Comparison of ENCODE assay signal across 1 cellular context in the genomic region with DNA sequence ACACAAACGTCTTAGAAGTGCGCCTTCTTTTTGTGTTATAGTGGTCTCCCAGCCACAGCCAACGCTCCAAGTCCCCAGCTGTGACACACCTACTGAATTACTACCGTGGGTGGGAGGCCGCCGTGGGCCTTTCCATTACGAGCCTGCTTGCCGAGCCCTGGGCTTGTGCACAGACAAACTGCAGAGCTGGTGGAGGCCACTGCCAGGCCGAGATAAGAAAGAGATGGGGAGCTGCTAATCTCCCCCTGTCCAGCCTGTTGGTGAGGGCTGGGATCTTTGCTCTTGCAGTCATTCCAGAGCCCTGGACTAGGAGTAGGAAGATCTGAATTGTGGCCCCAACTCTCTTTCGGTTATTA.
TF ChIP-seq lines count a peak whose summit lies in the region.

No MANE protein-coding gene starts in this region.

TF ChIP-seq in K562, 482 proteins besides CTCF, POLR2A, EP300 and RAD21 (continued from another document and continues in another):
- TF ChIP-seq, protein P1, sequence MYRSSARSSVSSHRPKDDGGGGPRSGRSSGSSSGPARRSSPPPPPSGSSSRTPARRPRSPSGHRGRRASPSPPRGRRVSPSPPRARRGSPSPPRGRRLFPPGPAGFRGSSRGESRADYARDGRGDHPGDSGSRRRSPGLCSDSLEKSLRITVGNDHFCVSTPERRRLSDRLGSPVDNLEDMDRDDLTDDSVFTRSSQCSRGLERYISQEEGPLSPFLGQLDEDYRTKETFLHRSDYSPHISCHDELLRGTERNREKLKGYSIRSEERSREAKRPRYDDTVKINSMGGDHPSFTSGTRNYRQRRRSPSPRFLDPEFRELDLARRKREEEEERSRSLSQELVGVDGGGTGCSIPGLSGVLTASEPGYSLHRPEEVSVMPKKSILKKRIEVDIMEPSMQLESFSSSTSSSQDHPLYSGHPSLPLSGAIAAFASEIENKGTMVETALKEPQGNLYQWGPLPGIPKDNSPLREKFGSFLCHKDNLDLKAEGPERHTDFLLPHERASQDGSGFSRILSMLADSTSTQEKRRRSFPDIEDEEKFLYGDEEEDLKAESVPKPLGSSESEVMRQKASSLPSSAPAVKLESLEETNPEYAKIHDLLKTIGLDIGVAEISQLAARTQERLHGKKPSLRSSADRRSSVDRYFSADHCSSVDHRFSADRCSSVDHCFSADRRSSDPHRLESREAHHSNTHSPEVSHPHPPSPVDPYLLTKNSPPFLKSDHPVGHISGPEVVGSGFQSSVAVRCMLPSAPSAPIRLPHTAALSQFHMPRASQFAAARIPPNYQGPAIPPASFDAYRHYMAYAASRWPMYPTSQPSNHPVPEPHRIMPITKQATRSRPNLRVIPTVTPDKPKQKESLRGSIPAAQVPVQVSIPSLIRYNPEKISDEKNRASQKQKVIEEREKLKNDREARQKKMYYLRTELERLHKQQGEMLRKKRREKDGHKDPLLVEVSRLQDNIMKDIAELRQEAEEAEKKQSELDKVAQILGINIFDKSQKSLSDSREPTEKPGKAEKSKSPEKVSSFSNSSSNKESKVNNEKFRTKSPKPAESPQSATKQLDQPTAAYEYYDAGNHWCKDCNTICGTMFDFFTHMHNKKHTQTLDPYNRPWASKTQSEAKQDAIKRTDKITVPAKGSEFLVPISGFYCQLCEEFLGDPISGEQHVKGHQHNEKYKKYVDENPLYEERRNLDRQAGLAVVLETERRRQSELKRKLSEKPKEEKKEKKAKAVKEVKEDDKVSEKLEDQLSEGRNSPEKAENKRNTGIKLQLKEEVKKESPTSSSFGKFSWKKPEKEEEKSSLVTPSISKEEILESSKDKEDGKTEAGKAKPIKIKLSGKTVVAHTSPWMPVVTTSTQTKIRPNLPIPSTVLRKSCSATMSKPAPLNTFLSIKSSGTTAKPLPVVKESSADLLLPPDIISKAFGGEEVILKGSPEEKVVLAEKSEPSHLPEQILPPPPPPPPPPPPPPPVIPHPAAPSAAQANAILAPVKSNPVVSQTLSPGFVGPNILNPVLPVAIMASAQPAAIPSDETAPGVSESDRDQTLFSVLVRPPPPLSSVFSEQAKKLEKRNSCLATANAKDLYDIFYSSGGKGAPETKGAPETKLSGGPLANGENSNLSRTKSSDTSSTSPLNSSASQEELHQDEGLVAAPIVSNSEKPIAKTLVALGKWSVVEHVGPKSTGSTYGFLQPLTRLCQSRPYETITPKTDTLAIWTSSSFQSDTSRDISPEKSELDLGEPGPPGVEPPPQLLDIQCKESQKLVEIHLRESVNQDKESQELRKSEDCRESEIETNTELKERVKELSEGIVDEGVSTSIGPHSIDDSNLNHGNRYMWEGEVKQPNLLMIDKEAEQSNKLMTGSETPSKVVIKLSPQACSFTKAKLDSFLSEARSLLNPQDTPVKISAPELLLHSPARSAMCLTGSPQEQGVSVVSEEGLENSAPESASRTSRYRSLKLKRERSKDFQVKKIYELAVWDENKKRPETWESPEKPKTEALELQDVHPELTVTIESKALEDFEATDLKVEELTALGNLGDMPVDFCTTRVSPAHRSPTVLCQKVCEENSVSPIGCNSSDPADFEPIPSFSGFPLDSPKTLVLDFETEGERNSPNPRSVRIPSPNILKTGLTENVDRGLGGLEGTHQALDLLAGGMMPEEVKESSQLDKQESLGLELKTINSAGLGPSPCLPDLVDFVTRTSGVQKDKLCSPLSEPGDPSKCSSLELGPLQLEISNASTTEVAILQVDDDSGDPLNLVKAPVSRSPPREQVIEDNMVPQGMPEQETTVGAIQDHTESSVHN (IDR thresholded peaks at IDR 0.05; ENCODE audit: borderline replicate concordance in 1 of 2, low read depth in 1 of 2): no peak
- TF ChIP-seq, protein P2, sequence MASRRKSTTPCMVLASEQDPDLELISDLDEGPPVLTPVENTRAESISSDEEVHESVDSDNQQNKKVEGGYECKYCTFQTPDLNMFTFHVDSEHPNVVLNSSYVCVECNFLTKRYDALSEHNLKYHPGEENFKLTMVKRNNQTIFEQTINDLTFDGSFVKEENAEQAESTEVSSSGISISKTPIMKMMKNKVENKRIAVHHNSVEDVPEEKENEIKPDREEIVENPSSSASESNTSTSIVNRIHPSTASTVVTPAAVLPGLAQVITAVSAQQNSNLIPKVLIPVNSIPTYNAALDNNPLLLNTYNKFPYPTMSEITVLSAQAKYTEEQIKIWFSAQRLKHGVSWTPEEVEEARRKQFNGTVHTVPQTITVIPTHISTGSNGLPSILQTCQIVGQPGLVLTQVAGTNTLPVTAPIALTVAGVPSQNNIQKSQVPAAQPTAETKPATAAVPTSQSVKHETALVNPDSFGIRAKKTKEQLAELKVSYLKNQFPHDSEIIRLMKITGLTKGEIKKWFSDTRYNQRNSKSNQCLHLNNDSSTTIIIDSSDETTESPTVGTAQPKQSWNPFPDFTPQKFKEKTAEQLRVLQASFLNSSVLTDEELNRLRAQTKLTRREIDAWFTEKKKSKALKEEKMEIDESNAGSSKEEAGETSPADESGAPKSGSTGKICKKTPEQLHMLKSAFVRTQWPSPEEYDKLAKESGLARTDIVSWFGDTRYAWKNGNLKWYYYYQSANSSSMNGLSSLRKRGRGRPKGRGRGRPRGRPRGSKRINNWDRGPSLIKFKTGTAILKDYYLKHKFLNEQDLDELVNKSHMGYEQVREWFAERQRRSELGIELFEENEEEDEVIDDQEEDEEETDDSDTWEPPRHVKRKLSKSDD (conservative IDR thresholded peaks at IDR 0.05; ENCODE audit: low read length): no peak
- no peak for TF ChIP-seq ZNF830 (CRISPR knock-in tag; IDR thresholded peaks at IDR 0.05)
- TF ChIP-seq GABPB2 (CRISPR knock-in tag; conservative IDR thresholded peaks at IDR 0.05): no peak
- TF ChIP-seq TCF3 (CRISPR knock-in tag; IDR thresholded peaks at IDR 0.05): peak; percentile 97
- no peak for TF ChIP-seq RBM34 (IDR thresholded peaks at IDR 0.05; ENCODE audit: borderline replicate concordance, insufficient read depth, low read length)
- TF ChIP-seq ZNF445 (CRISPR knock-in tag; IDR thresholded peaks at IDR 0.05; ENCODE audit: low read depth): no peak
- TF ChIP-seq, protein P3, sequence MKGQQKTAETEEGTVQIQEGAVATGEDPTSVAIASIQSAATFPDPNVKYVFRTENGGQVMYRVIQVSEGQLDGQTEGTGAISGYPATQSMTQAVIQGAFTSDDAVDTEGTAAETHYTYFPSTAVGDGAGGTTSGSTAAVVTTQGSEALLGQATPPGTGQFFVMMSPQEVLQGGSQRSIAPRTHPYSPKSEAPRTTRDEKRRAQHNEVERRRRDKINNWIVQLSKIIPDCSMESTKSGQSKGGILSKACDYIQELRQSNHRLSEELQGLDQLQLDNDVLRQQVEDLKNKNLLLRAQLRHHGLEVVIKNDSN (CRISPR knock-in tag; IDR thresholded peaks at IDR 0.05): no peak
- TF ChIP-seq HMG20B (CRISPR knock-in tag; IDR thresholded peaks at IDR 0.05): no peak
- TF ChIP-seq KLF16 (IDR thresholded peaks at IDR 0.05): peak; percentile 93
- TF ChIP-seq, protein P4, sequence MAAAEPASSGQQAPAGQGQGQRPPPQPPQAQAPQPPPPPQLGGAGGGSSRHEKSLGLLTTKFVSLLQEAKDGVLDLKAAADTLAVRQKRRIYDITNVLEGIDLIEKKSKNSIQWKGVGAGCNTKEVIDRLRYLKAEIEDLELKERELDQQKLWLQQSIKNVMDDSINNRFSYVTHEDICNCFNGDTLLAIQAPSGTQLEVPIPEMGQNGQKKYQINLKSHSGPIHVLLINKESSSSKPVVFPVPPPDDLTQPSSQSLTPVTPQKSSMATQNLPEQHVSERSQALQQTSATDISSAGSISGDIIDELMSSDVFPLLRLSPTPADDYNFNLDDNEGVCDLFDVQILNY (CRISPR knock-in tag; IDR thresholded peaks at IDR 0.05): no peak
- TF ChIP-seq POLR2H (tag; IDR thresholded peaks at IDR 0.05; ENCODE audit: low read depth): no peak
- no peak for TF ChIP-seq ZC3H8 (IDR thresholded peaks at IDR 0.05)
- TF ChIP-seq, protein P5, sequence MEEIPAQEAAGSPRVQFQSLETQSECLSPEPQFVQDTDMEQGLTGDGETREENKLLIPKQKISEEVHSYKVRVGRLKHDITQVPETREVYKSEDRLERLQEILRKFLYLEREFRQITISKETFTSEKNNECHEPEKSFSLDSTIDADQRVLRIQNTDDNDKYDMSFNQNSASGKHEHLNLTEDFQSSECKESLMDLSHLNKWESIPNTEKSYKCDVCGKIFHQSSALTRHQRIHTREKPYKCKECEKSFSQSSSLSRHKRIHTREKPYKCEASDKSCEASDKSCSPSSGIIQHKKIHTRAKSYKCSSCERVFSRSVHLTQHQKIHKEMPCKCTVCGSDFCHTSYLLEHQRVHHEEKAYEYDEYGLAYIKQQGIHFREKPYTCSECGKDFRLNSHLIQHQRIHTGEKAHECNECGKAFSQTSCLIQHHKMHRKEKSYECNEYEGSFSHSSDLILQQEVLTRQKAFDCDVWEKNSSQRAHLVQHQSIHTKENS (CRISPR knock-in tag; IDR thresholded peaks at IDR 0.05): no peak
- no peak for TF ChIP-seq SIRT6 (IDR thresholded peaks at IDR 0.05; ENCODE audit: low read depth, low read length)
- TF ChIP-seq ATF1 (CRISPR knock-in tag; IDR thresholded peaks at IDR 0.05): no peak
- no peak for TF ChIP-seq ATF1 (tag; IDR thresholded peaks at IDR 0.05)
- TF ChIP-seq CBX5 (IDR thresholded peaks at IDR 0.05; ENCODE audit: borderline replicate concordance, low read depth): no peak
- no peak for TF ChIP-seq SREBF2 (CRISPR knock-in tag; IDR thresholded peaks at IDR 0.05)
- no peak for TF ChIP-seq SRSF3 (IDR thresholded peaks at IDR 0.05; ENCODE audit: insufficient read depth, low read length)
- TF ChIP-seq BMI1 (IDR thresholded peaks at IDR 0.05; ENCODE audit: low read length): no peak
- TF ChIP-seq ZSCAN32 (CRISPR knock-in tag; IDR thresholded peaks at IDR 0.05): no peak
- TF ChIP-seq, protein P6, sequence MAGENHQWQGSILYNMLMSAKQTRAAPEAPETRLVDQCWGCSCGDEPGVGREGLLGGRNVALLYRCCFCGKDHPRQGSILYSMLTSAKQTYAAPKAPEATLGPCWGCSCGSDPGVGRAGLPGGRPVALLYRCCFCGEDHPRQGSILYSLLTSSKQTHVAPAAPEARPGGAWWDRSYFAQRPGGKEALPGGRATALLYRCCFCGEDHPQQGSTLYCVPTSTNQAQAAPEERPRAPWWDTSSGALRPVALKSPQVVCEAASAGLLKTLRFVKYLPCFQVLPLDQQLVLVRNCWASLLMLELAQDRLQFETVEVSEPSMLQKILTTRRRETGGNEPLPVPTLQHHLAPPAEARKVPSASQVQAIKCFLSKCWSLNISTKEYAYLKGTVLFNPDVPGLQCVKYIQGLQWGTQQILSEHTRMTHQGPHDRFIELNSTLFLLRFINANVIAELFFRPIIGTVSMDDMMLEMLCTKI (IDR thresholded peaks at IDR 0.05; ENCODE audit: partially characterized antibody): no peak
- TF ChIP-seq, protein P7, sequence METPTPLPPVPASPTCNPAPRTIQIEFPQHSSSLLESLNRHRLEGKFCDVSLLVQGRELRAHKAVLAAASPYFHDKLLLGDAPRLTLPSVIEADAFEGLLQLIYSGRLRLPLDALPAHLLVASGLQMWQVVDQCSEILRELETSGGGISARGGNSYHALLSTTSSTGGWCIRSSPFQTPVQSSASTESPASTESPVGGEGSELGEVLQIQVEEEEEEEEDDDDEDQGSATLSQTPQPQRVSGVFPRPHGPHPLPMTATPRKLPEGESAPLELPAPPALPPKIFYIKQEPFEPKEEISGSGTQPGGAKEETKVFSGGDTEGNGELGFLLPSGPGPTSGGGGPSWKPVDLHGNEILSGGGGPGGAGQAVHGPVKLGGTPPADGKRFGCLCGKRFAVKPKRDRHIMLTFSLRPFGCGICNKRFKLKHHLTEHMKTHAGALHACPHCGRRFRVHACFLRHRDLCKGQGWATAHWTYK (CRISPR knock-in tag; IDR thresholded peaks at IDR 0.05): no peak
- TF ChIP-seq, protein P8, sequence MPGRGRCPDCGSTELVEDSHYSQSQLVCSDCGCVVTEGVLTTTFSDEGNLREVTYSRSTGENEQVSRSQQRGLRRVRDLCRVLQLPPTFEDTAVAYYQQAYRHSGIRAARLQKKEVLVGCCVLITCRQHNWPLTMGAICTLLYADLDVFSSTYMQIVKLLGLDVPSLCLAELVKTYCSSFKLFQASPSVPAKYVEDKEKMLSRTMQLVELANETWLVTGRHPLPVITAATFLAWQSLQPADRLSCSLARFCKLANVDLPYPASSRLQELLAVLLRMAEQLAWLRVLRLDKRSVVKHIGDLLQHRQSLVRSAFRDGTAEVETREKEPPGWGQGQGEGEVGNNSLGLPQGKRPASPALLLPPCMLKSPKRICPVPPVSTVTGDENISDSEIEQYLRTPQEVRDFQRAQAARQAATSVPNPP (IDR thresholded peaks at IDR 0.05; ENCODE audit: borderline replicate concordance, insufficient read depth, insufficient read length): no peak
- TF ChIP-seq ZNF584 (CRISPR knock-in tag; IDR thresholded peaks at IDR 0.05; ENCODE audit: low read depth): no peak
- TF ChIP-seq TGIF2 (CRISPR knock-in tag; IDR thresholded peaks at IDR 0.05): no peak
- TF ChIP-seq, protein P9, sequence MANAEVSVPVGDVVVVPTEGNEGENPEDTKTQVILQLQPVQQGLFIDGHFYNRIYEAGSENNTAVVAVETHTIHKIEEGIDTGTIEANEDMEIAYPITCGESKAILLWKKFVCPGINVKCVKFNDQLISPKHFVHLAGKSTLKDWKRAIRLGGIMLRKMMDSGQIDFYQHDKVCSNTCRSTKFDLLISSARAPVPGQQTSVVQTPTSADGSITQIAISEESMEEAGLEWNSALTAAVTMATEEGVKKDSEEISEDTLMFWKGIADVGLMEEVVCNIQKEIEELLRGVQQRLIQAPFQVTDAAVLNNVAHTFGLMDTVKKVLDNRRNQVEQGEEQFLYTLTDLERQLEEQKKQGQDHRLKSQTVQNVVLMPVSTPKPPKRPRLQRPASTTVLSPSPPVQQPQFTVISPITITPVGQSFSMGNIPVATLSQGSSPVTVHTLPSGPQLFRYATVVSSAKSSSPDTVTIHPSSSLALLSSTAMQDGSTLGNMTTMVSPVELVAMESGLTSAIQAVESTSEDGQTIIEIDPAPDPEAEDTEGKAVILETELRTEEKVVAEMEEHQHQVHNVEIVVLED (CRISPR knock-in tag; IDR thresholded peaks at IDR 0.05): no peak
- TF ChIP-seq TAF15 (IDR thresholded peaks at IDR 0.05; ENCODE audit: low read depth, low read length): no peak
- no peak for TF ChIP-seq EHMT2 (IDR thresholded peaks at IDR 0.05)
- TF ChIP-seq ETV5 (CRISPR knock-in tag; IDR thresholded peaks at IDR 0.05; ENCODE audit: low read depth): no peak
- TF ChIP-seq, protein P10, sequence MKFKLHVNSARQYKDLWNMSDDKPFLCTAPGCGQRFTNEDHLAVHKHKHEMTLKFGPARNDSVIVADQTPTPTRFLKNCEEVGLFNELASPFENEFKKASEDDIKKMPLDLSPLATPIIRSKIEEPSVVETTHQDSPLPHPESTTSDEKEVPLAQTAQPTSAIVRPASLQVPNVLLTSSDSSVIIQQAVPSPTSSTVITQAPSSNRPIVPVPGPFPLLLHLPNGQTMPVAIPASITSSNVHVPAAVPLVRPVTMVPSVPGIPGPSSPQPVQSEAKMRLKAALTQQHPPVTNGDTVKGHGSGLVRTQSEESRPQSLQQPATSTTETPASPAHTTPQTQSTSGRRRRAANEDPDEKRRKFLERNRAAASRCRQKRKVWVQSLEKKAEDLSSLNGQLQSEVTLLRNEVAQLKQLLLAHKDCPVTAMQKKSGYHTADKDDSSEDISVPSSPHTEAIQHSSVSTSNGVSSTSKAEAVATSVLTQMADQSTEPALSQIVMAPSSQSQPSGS (CRISPR knock-in tag; IDR thresholded peaks at IDR 0.05): no peak
- peak; percentile 93 for TF ChIP-seq CCNT2 (IDR thresholded peaks at IDR 0.05; ENCODE audit: borderline replicate concordance, extremely low read depth, insufficient read length, low read depth, low read length)
- peak; percentile 28 for TF ChIP-seq SMAD1 (IDR thresholded peaks at IDR 0.05; ENCODE audit: low read depth, low read length, partially characterized antibody)
- no peak for TF ChIP-seq HCFC1 (IDR thresholded peaks at IDR 0.05; ENCODE audit: low read depth, low read length)
